In the genomic region with DNA sequence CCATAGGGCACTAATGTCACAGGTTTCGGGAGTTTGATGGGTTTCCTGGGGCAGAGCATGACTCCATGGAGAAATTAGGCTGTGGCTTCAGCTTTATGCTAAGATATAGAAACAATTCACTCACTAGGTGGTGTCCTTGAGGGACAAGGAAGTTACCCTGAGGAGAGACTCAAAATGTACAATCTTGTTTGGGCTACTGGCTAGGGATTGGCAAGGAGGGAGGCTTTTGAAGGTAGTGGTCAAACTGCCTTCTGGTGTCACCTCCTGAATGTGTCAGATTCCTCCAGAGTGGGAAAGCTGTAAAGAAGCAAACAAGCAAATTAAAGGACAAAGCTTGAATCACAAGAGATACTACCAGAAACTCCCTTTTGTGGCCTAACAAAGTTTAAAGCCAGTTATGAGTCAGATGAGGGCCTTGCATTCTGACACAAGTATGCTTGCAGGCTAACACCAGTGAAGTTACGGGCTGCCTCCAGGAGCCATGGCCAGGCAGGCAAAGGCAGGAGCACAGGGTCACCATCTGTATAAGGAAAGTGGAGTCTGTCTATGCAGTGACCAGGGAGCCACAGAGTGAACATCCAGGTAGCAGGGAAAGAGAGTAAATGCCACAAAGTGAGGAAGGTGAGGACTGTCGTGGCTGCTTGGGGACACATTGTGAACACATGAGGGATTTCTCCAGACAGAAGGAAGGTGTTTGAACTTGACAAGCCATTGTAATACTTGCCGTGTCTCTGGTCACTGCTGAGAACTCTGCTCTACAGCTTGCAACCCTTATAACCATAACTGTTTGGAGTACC, we compare ENCODE assay signal across 9 cellular contexts.
A peak's percentile ranks its signal among the peaks of the same experiment; 100 is the strongest.
DNase-seq lines count a peak whose midpoint lies in the region; ATAC-seq, FAIRE-seq and TF ChIP-seq lines count a peak whose summit lies in the region.
"Had no signal": no experiment of that assay in that cellular context is flagged by ENCODE, and none has a peak within 500 bp of the region (broad histone marks: within the 10 kb centered on the region; RNA-seq: fewer than 3 reads in every experiment).

No MANE protein-coding gene starts in this region.

- H3K27me3 ChIP-seq in pancreas, result no peaks in the 10 kb centered on the region
- H3K27me3 ChIP-seq: BLaER1 had no signal

- H3K27ac ChIP-seq in pancreas, result no peak overlapping the region
- H3K27ac ChIP-seq: BLaER1 had no signal

- no peaks in the 10 kb centered on the region for H3K9me3 Mint-ChIP-seq in activated CD8-positive, alpha-beta memory T cell treated with anti-CD3 and anti-CD28 coated beads, Interleukin-2, amount 10 ng/mL, durations not matched to agents 7 days and 5 days (ENCODE audit: low read depth)

- peak overlapping the region; percentile 75 for H3K27ac Mint-ChIP-seq in activated CD8-positive, alpha-beta memory T cell treated with anti-CD3 and anti-CD28 coated beads, Interleukin-2, amount 10 ng/mL, durations not matched to agents 7 days and 5 days

- no peaks in the 10 kb centered on the region for H3K9me3 ChIP-seq in pancreas
- H3K9me3 ChIP-seq: BLaER1 had no signal

- intact Hi-C loops in pancreas (cut with DNase I), result no loop called here

- H3K36me3 Mint-ChIP-seq in activated CD8-positive, alpha-beta memory T cell treated with anti-CD3 and anti-CD28 coated beads, Interleukin-2, amount 10 ng/mL, durations not matched to agents 7 days and 5 days, result peaks cover 1% of the 10 kb centered on the region

- no peaks in the 10 kb centered on the region for H3K36me3 ChIP-seq in pancreas
- H3K36me3 ChIP-seq: BLaER1 had no signal

- H3K4me1 Mint-ChIP-seq in activated CD8-positive, alpha-beta memory T cell treated with anti-CD3 and anti-CD28 coated beads, Interleukin-2, amount 10 ng/mL, durations not matched to agents 7 days and 5 days, result peaks cover 18% of the 10 kb centered on the region

- CTCF ChIA-PET in activated CD8-positive, alpha-beta memory T cell treated with anti-CD3 and anti-CD28 coated beads, Interleukin-2, amount 10 ng/mL, durations not matched to agents 7 days and 5 days (lab: Charles Lee), result interaction anchor here (0.6 to 0.8 kb wide), 2 partner anchors 412 to 817 kb away, joined by 4 read pairs; no protein-coding TSS in a partner anchor

- no peaks in the 10 kb centered on the region for H3K4me1 ChIP-seq in pancreas
- H3K4me1 ChIP-seq: BLaER1 had no signal

- no peak overlapping the region for H3K4me3 Mint-ChIP-seq in activated CD8-positive, alpha-beta memory T cell treated with anti-CD3 and anti-CD28 coated beads, Interleukin-2, amount 10 ng/mL, durations not matched to agents 7 days and 5 days

- no peak for FAIRE-seq in pancreas (lab: Jason Lieb, UNC)

- DNase-seq in activated CD8-positive, alpha-beta memory T cell treated with anti-CD3 and anti-CD28 coated beads, Interleukin-2, amount 10 ng/mL, durations not matched to agents 7 days and 5 days, result peak; percentile 42
- no peak for DNase-seq in activated CD8-positive, alpha-beta memory T cell treated with anti-CD3 and anti-CD28 coated beads for 24 hours
- DNase-seq in RPMI7951 (ENCODE audit: low read depth), result peak; percentile 42
- no peak for DNase-seq in pancreas
- DNase-seq in NCI-H526 treated with DMSO at 0.1 percent for 48 hours (lab: John Stamatoyannopoulos, UW), result no peak
- DNase-seq in HuH-7 (ENCODE audit: low spot score), result no peak
- no peak for DNase-seq in activated gamma-delta T cell (lab: John Stamatoyannopoulos, UW)

- H3K4me3 ChIP-seq in pancreas, result no peak overlapping the region
- H3K4me3 ChIP-seq: BLaER1 had no signal

- ATAC-seq in activated CD8-positive, alpha-beta memory T cell treated with anti-CD3 and anti-CD28 coated beads, Interleukin-2, amount 10 ng/mL, durations not matched to agents 7 days and 5 days, result peak; percentile 69
- peak; percentile 85 for ATAC-seq in HG02759 (IDR thresholded peaks at IDR 0.05; ENCODE audit: unreplicated experiment)
- ATAC-seq in pancreas, result peak in 3 of 4 donors; percentile 34 to 58 (median 40)

- no peaks in the 10 kb centered on the region for H3K27me3 Mint-ChIP-seq in activated CD8-positive, alpha-beta memory T cell treated with anti-CD3 and anti-CD28 coated beads, Interleukin-2, amount 10 ng/mL, durations not matched to agents 7 days and 5 days

- no peak for TF ChIP-seq CTCF in pancreas (IDR thresholded peaks at IDR 0.05)

- WGBS in pancreas, 2 donors, result 86 to 94% methylated on average over 4 of the region's 4 CpGs

Comparison
In these comparisons a context has a peak if more than half of its experiments do, and no peak if none do; other contexts are left out.
1. DNase-seq: peak in activated CD8-positive, alpha-beta memory T cell treated with anti-CD3 and anti-CD28 coated beads, Interleukin-2, amount 10 ng/mL, durations not matched to agents 7 days and 5 days (single experiment) and RPMI7951 (single experiment); none in activated CD8-positive, alpha-beta memory T cell treated with anti-CD3 and anti-CD28 coated beads for 24 hours (single experiment), pancreas (0 of 6), NCI-H526 treated with DMSO at 0.1 percent for 48 hours (single experiment), HuH-7 (single experiment) and activated gamma-delta T cell (single experiment).
2. Peak in every context shown above with its lines, with median percentiles within 50 percentile points of each other: ATAC-seq.